5 cellular contexts compared by ENCODE assay signal in genomic region chr3:82585591-82585990, GRCh38.
DNase-seq lines count a peak whose midpoint lies in the region; ATAC-seq, FAIRE-seq and TF ChIP-seq lines count a peak whose summit lies in the region.
"Not testable (repeated sequence)": the region's sequence is repeated elsewhere in the genome, so short reads cannot be mapped to it uniquely, and the experiment has no call there.

No MANE protein-coding gene starts in this region.

- WGBS in pancreas, 2 donors: 35 to 59% methylated on average over 2 of the region's 2 CpGs

- not testable (repeated sequence) for H3K27ac ChIP-seq in pancreas

- peak overlapping the region; percentile 85 for H3K27ac Mint-ChIP-seq in glutamatergic neuron (ENCODE audit: unreplicated experiment)

- H3K27me3 ChIP-seq in pancreas: not testable (repeated sequence)

- H3K4me1 Mint-ChIP-seq in glutamatergic neuron (ENCODE audit: low read depth, unreplicated experiment): not testable (repeated sequence)

- not testable (repeated sequence) for TF ChIP-seq POLR2A in H54 (IDR thresholded peaks at IDR 0.05; ENCODE audit: low read depth, low read length)

- TF ChIP-seq CTCF in choroid plexus epithelial cell (conservative IDR thresholded peaks at IDR 0.05; ENCODE audit: low read depth, low read length); glutamatergic neuron (IDR thresholded peaks at IDR 0.05; ENCODE audit: partially characterized antibody, unreplicated experiment); pancreas (IDR thresholded peaks at IDR 0.05): not testable (repeated sequence)

- not testable (repeated sequence) for H3K4me3 ChIP-seq in choroid plexus epithelial cell (ENCODE audit: low read depth, low read length); pancreas

- intact Hi-C loops in pancreas (cut with DNase I): not testable (repeated sequence)

- not testable (repeated sequence) for H3K36me3 Mint-ChIP-seq in glutamatergic neuron (ENCODE audit: unreplicated experiment)

- FAIRE-seq in H54 (lab: Jason Lieb, UNC): peak; percentile 71
- not testable (repeated sequence) for FAIRE-seq in pancreas (lab: Jason Lieb, UNC)

- not testable (repeated sequence) for H3K9me3 ChIP-seq in pancreas

- H3K9me3 Mint-ChIP-seq in glutamatergic neuron (ENCODE audit: unreplicated experiment): not testable (repeated sequence)

- not testable (repeated sequence) for H3K4me1 ChIP-seq in pancreas

- H3K36me3 ChIP-seq in pancreas: not testable (repeated sequence)

- not testable (repeated sequence) for DNase-seq in H54 (ENCODE audit: insufficient read length, low spot score); glutamatergic neuron; pancreas
- DNase-seq in SHP77 treated with DMSO at 0.1 percent for 48 hours (lab: John Stamatoyannopoulos, UW) (peak; percentile 8), choroid plexus epithelial cell (ENCODE audit: low read depth) (peak; percentile 2)

- H3K4me3 Mint-ChIP-seq in glutamatergic neuron (ENCODE audit: unreplicated experiment): not testable (repeated sequence)

- H3K27me3 Mint-ChIP-seq in glutamatergic neuron (ENCODE audit: unreplicated experiment): not testable (repeated sequence)

- peak in 3 of 4 donors; percentile 51 to 74 (median 68) for ATAC-seq in pancreas
